In genomic region chr7:5631752-5632151, GRCh38 we compare ENCODE assay signal across 20 cellular contexts. TPM values are rescaled to one million over a fixed set of nuclear protein-coding genes. Genes with fewer than 3 reads are reported as not detected.
DNase-seq lines count a peak whose midpoint lies in the region; ATAC-seq and TF ChIP-seq lines count a peak whose summit lies in the region.
"Had no signal": no experiment of that assay in that cellular context is flagged by ENCODE, and none has a peak within 500 bp of the region (broad histone marks: within the 10 kb centered on the region; RNA-seq: fewer than 3 reads in every experiment).

No MANE protein-coding gene starts in this region.

- no peak overlapping the region for H3K4me3 ChIP-seq in parathyroid adenoma (ENCODE audit: low read depth, low read length)
- H3K4me3 ChIP-seq: left lung had no signal

- ATAC-seq in activated CD8-positive, alpha-beta T cell treated with anti-CD3 and anti-CD28 coated beads for 36 hours, result no peak
- no peak for ATAC-seq in activated CD8-positive, alpha-beta T cell treated with anti-CD3 and anti-CD28 coated beads, Interleukin-2, amount 10 ng/mL, durations not matched to agents 7 days and 5 days
- ATAC-seq in HG03442 (IDR thresholded peaks at IDR 0.05; ENCODE audit: unreplicated experiment), result no peak
- ATAC-seq: left lung had no signal

- DNase-seq in activated CD8-positive, alpha-beta T cell treated with anti-CD3 and anti-CD28 coated beads for 36 hours, result no peak
- DNase-seq in activated CD8-positive, alpha-beta T cell treated with anti-CD3 and anti-CD28 coated beads, Interleukin-2, amount 10 ng/mL, durations not matched to agents 7 days and 5 days, result no peak
- DNase-seq in HFFc6 (no peak), endothelial cell (ENCODE audit: low spot score) (no peak), Ammon's horn (ENCODE audit: low spot score) (no peak), Calu3 (no peak)
- DNase-seq: activated CD4-positive, alpha-beta T cell treated with anti-CD3 and anti-CD28 coated beads for 48 hours; activated CD8-positive, alpha-beta memory T cell treated with anti-CD3 and anti-CD28 coated beads, Interleukin-2, amount 50 U/mL, for 4 hours; activated effector memory CD4-positive, alpha-beta T cell treated with anti-CD3 and anti-CD28 coated beads, Interleukin-2, amount 50 U/mL, for 16 hours; DMS153; effector CD8-positive, alpha-beta T cell; GF-D8; KBM-7; left lung; NCI-H2171 treated with DMSO at 0.1 percent for 48 hours; occipital lobe; retina; stimulated activated CD4-positive, alpha-beta T cell treated with anti-CD3 and anti-CD28 coated beads, Interleukin-12 subunit alpha, Interleukin-12 subunit beta, amount 100 ng/mL, for 4 hours had no signal

- no peaks in the 10 kb centered on the region for H3K27me3 Mint-ChIP-seq in activated CD8-positive, alpha-beta T cell treated with anti-CD3 and anti-CD28 coated beads for 36 hours
- no peaks in the 10 kb centered on the region for H3K27me3 Mint-ChIP-seq in activated CD8-positive, alpha-beta T cell treated with anti-CD3 and anti-CD28 coated beads, Interleukin-2, amount 10 ng/mL, durations not matched to agents 7 days and 5 days (ENCODE audit: low read depth)
- H3K27me3 Mint-ChIP-seq in HFFc6 (ENCODE audit: insufficient read depth), result peaks cover 5% of the 10 kb centered on the region
- peaks cover 15% of the 10 kb centered on the region for H3K27me3 Mint-ChIP-seq in endothelial cell (ENCODE audit: unreplicated experiment)
- no peaks in the 10 kb centered on the region for H3K27me3 Mint-ChIP-seq in Calu3 (ENCODE audit: unreplicated experiment)

- H2AFZ ChIP-seq in parathyroid adenoma, result no peak overlapping the region

- H3K4me3 Mint-ChIP-seq in activated CD8-positive, alpha-beta T cell treated with anti-CD3 and anti-CD28 coated beads for 36 hours, result no peak overlapping the region
- no peak overlapping the region for H3K4me3 Mint-ChIP-seq in activated CD8-positive, alpha-beta T cell treated with anti-CD3 and anti-CD28 coated beads, Interleukin-2, amount 10 ng/mL, durations not matched to agents 7 days and 5 days
- H3K4me3 Mint-ChIP-seq in HFFc6, result no peak overlapping the region
- peak overlapping the region; percentile 70 for H3K4me3 Mint-ChIP-seq in endothelial cell (ENCODE audit: unreplicated experiment)
- no peak overlapping the region for H3K4me3 Mint-ChIP-seq in Calu3 (ENCODE audit: low read depth, unreplicated experiment)

- peak overlapping the region; percentile 60 for H3K27ac Mint-ChIP-seq in activated CD8-positive, alpha-beta T cell treated with anti-CD3 and anti-CD28 coated beads for 36 hours
- H3K27ac Mint-ChIP-seq in activated CD8-positive, alpha-beta T cell treated with anti-CD3 and anti-CD28 coated beads, Interleukin-2, amount 10 ng/mL, durations not matched to agents 7 days and 5 days, result no peak overlapping the region
- H3K27ac Mint-ChIP-seq in HFFc6 (peak overlapping the region; percentile 90; the same call in 1 of the 2 replicates), endothelial cell (ENCODE audit: unreplicated experiment) (peak overlapping the region; percentile 70), Calu3 (ENCODE audit: unreplicated experiment) (no peak overlapping the region)

- BruUV-seq in Calu3 (replicated peaks; lab: Mats Ljungman, UMichigan), result no TSS peak

- CTCF ChIA-PET in activated CD8-positive, alpha-beta T cell treated with anti-CD3 and anti-CD28 coated beads for 36 hours (lab: Charles Lee), result interaction anchor here (3.1 to 4.5 kb wide), 2 partner anchors 34 to 137 kb away, joined by 18 to 23 read pairs; no protein-coding TSS in a partner anchor
- CTCF ChIA-PET in activated CD8-positive, alpha-beta T cell treated with anti-CD3 and anti-CD28 coated beads, Interleukin-2, amount 10 ng/mL, durations not matched to agents 7 days and 5 days (lab: Charles Lee), result interaction anchor here (1.0 to 5.5 kb wide), 3 partner anchors 33 to 74 kb away, joined by 3 to 35 read pairs (median 8); no protein-coding TSS in a partner anchor
- CTCF ChIA-PET in Calu3 (lab: Charles Lee), result interaction anchor here (0.6 kb wide), 1 partner anchor 166 kb away, joined by 4 read pairs; no protein-coding TSS in a partner anchor

- H3K9me3 ChIP-seq in parathyroid adenoma (ENCODE audit: control insufficient read depth, low read length), result no peaks in the 10 kb centered on the region
- H3K9me3 ChIP-seq: left lung had no signal

- H3K27me3 ChIP-seq in parathyroid adenoma (ENCODE audit: control insufficient read depth, insufficient read depth, low read length), result no peaks in the 10 kb centered on the region
- H3K27me3 ChIP-seq: left lung had no signal

- no peak for TF ChIP-seq CTCF in activated CD8-positive, alpha-beta T cell treated with anti-CD3 and anti-CD28 coated beads for 36 hours (IDR thresholded peaks at IDR 0.05)
- TF ChIP-seq CTCF in HFFc6 (IDR thresholded peaks at IDR 0.05) (no peak), endothelial cell (IDR thresholded peaks at IDR 0.05; ENCODE audit: unreplicated experiment) (no peak), parathyroid adenoma (IDR thresholded peaks at IDR 0.05) (no peak), Calu3 (IDR thresholded peaks at IDR 0.05; ENCODE audit: unreplicated experiment) (no peak)

- intact Hi-C loops in activated CD8-positive, alpha-beta T cell treated with anti-CD3 and anti-CD28 coated beads for 36 hours (cut with micrococcal nuclease), result no loop called here
- intact Hi-C loops in Calu3 (cut with micrococcal nuclease; ENCODE audit: unreplicated experiment), result no loop called here

- H3K79me2 ChIP-seq in parathyroid adenoma, result peaks cover 7% of the 10 kb centered on the region

- H3K27ac ChIP-seq in parathyroid adenoma, result peak overlapping the region; percentile 65
- H3K27ac ChIP-seq: left lung had no signal

- peaks cover 55% of the 10 kb centered on the region for H3K4me1 ChIP-seq in parathyroid adenoma

- no peaks in the 10 kb centered on the region for H3K36me3 ChIP-seq in parathyroid adenoma (ENCODE audit: control insufficient read depth, insufficient read depth, low read length)

- POLR2A ChIA-PET in activated CD8-positive, alpha-beta T cell treated with anti-CD3 and anti-CD28 coated beads for 36 hours (lab: Charles Lee), result interaction anchor here (0.8 to 0.9 kb wide), 4 partner anchors 10 to 68 kb away, joined by 3 read pairs; no protein-coding TSS in a partner anchor
- POLR2A ChIA-PET in activated CD8-positive, alpha-beta T cell treated with anti-CD3 and anti-CD28 coated beads, Interleukin-2, amount 10 ng/mL, durations not matched to agents 7 days and 5 days (lab: Charles Lee), result interaction anchor here (0.9 to 2.0 kb wide), 2 partner anchors 10 to 60 kb away, joined by 4 to 6 read pairs; no protein-coding TSS in a partner anchor

- no peak overlapping the region for H3K4me2 ChIP-seq in parathyroid adenoma (ENCODE audit: low read length)

- H3K36me3 Mint-ChIP-seq in activated CD8-positive, alpha-beta T cell treated with anti-CD3 and anti-CD28 coated beads for 36 hours (ENCODE audit: low read depth), result peaks cover 23% of the 10 kb centered on the region
- H3K36me3 Mint-ChIP-seq in activated CD8-positive, alpha-beta T cell treated with anti-CD3 and anti-CD28 coated beads, Interleukin-2, amount 10 ng/mL, durations not matched to agents 7 days and 5 days (ENCODE audit: low read depth), result peaks cover 22% of the 10 kb centered on the region
- H3K36me3 Mint-ChIP-seq in HFFc6 (ENCODE audit: low read depth), result 0 out of 2 replicates have a peak, but pooled peaks cover 6% of the 10 kb centered on the region
- peaks cover 23% of the 10 kb centered on the region for H3K36me3 Mint-ChIP-seq in endothelial cell (ENCODE audit: low read depth, unreplicated experiment)
- H3K36me3 Mint-ChIP-seq in Calu3 (ENCODE audit: insufficient read depth, unreplicated experiment), result peaks cover 3% of the 10 kb centered on the region

- H3K9ac ChIP-seq in parathyroid adenoma, result no peak overlapping the region

- H3K4me1 Mint-ChIP-seq in activated CD8-positive, alpha-beta T cell treated with anti-CD3 and anti-CD28 coated beads for 36 hours (ENCODE audit: low read depth), result peaks cover 38% of the 10 kb centered on the region
- H3K4me1 Mint-ChIP-seq in activated CD8-positive, alpha-beta T cell treated with anti-CD3 and anti-CD28 coated beads, Interleukin-2, amount 10 ng/mL, durations not matched to agents 7 days and 5 days (ENCODE audit: low read depth), result peaks cover 34% of the 10 kb centered on the region
- H3K4me1 Mint-ChIP-seq in HFFc6 (ENCODE audit: low read depth) (peaks cover 78% of the 10 kb centered on the region), endothelial cell (ENCODE audit: unreplicated experiment) (peaks cover 83% of the 10 kb centered on the region), Calu3 (ENCODE audit: low read depth, unreplicated experiment) (no peaks in the 10 kb centered on the region)

- no peaks in the 10 kb centered on the region for H3K9me3 Mint-ChIP-seq in activated CD8-positive, alpha-beta T cell treated with anti-CD3 and anti-CD28 coated beads for 36 hours
- no peaks in the 10 kb centered on the region for H3K9me3 Mint-ChIP-seq in activated CD8-positive, alpha-beta T cell treated with anti-CD3 and anti-CD28 coated beads, Interleukin-2, amount 10 ng/mL, durations not matched to agents 7 days and 5 days (ENCODE audit: insufficient read depth)
- H3K9me3 Mint-ChIP-seq in HFFc6 (no peaks in the 10 kb centered on the region), endothelial cell (ENCODE audit: unreplicated experiment) (no peaks in the 10 kb centered on the region), Calu3 (ENCODE audit: low read depth, unreplicated experiment) (no peaks in the 10 kb centered on the region)

RNA-seq across cellular contexts. Expression of gene FSCN1, which starts 39.1 kb away (rescaled TPM):
- 10 to 100 TPM; 24.5 to 25.2 TPM for total RNA-seq in activated CD8-positive, alpha-beta T cell treated with anti-CD3 and anti-CD28 coated beads for 36 hours
- total RNA-seq in activated CD8-positive, alpha-beta T cell treated with anti-CD3 and anti-CD28 coated beads, Interleukin-2, amount 10 ng/mL, durations not matched to agents 7 days and 5 days, result 10 to 100 TPM; 14.3 to 16.2 TPM
- total RNA-seq in HFFc6 (2021; fragmentation: NEBNext Ultra II Directional; extraction: Animal tissue kit (Norgen Biotek cat#: 25700)), result 100 to 1,000 TPM; 260 to 327 (median 310) TPM
- total RNA-seq in endothelial cell (ENCODE audit: unreplicated experiment) (1,785 TPM), Calu3 (2022) (3.9 and 7.6 TPM in 2 replicates)

Comparison
In these comparisons a context has a peak if more than half of its experiments do, and no peak if none do; other contexts are left out.
1. H3K27ac Mint-ChIP-seq: peak in activated CD8-positive, alpha-beta T cell treated with anti-CD3 and anti-CD28 coated beads for 36 hours (single experiment), HFFc6 (single experiment) and endothelial cell (single experiment); none in activated CD8-positive, alpha-beta T cell treated with anti-CD3 and anti-CD28 coated beads, Interleukin-2, amount 10 ng/mL, durations not matched to agents 7 days and 5 days (single experiment) and Calu3 (single experiment).
2. RNA of gene FSCN1, which starts 39.1 kb away (total RNA-seq): 1,785 TPM in endothelial cell (single experiment) and 260 to 327 TPM in HFFc6; 24.5 to 25.2 TPM in activated CD8-positive, alpha-beta T cell treated with anti-CD3 and anti-CD28 coated beads for 36 hours, 14.3 to 16.2 TPM in activated CD8-positive, alpha-beta T cell treated with anti-CD3 and anti-CD28 coated beads, Interleukin-2, amount 10 ng/mL, durations not matched to agents 7 days and 5 days and 3.9 to 7.6 TPM in Calu3; every median in the first group is over 4 times any median in the second.